9 cellular contexts compared by ENCODE assay signal in the genomic region with DNA sequence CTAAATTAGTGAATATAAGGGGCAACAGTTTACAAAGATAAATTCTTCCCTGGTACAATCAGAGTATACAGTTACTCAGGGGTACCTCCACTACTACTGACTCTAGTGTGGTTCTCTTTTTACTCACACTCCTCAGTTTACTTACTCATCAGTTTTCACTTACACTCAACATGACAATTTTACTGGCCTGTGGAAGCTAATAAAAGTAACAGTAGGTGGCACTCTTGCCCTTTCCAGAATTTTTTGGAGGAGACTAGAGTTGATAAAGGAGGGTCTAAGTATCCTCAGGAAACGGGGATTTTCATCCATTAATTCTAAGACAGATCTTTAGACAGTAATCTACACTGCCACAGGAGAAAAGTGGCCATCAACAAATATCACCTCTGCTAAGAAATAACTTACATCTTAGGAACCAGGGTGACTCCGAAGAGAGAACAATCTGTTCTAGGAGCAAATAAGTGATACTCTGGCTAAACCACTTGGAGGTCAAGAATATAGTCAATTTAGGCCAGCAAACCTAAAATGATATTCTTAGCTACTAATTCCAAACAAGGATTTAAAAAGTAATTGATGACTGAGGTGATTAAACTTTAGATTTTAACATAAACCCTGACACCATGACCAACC.
DNase-seq lines count a peak whose midpoint lies in the region; ATAC-seq and TF ChIP-seq lines count a peak whose summit lies in the region.
"Had no signal": no experiment of that assay in that cellular context is flagged by ENCODE, and none has a peak within 500 bp of the region (broad histone marks: within the 10 kb centered on the region; RNA-seq: fewer than 3 reads in every experiment).

No MANE protein-coding gene starts in this region.

- POLR2A ChIA-PET in CD8-positive, alpha-beta T cell (lab: Charles Lee), result interaction anchor here (1.2 kb wide), 1 partner anchor 61 kb away, joined by 3 read pairs; the partner anchor contains the start of gene ATL2

- H3K9me2 ChIP-seq in GM23248 (ENCODE audit: insufficient read depth), result no peaks in the 10 kb centered on the region

- no peaks in the 10 kb centered on the region for H3K27me3 Mint-ChIP-seq in CD8-positive, alpha-beta T cell (ENCODE audit: low read depth)

- peaks cover 21% of the 10 kb centered on the region for H3K36me3 ChIP-seq in CD8-positive, alpha-beta T cell (ENCODE audit: insufficient read depth, low read length)
- H3K36me3 ChIP-seq in GM23248 (ENCODE audit: low read depth) (peaks cover 23% of the 10 kb centered on the region), testis (ENCODE audit: low read depth, missing control alignments) (no peaks in the 10 kb centered on the region)

- WGBS in GM23248 (ENCODE audit: low coverage in 1 of 2, low lambda C conversion rate in 2 of 2, missing lambda C conversion rate in 2 of 2), 2 experiments, result 56% methylated on average over 2 of the region's 2 CpGs
- 24 to 41% methylated on average over 2 of the region's 2 CpGs for WGBS in testis, 2 donors

- no peak overlapping the region for H3K27ac ChIP-seq in CD8-positive, alpha-beta T cell (ENCODE audit: low read depth, low read length)
- H3K27ac ChIP-seq in GM23248 (no peak overlapping the region), testis (no peak overlapping the region)
- H3K27ac ChIP-seq: SK-N-MC had no signal

- in situ Hi-C loops in GM23248 (cut with MboI), result loop anchor here (10.0 kb wide), 1 partner anchor 419 kb away; no protein-coding TSS in a partner anchor

- no peak overlapping the region for H3K4me3 Mint-ChIP-seq in CD8-positive, alpha-beta T cell

- no peaks in the 10 kb centered on the region for H3K9me3 Mint-ChIP-seq in CD8-positive, alpha-beta T cell

- no peak overlapping the region for H3K4me3 ChIP-seq in CD8-positive, alpha-beta T cell (ENCODE audit: low read depth, low read length)
- H3K4me3 ChIP-seq in GM23248, result no peak overlapping the region
- H3K4me3 ChIP-seq in cardiac fibroblast (replicated peaks in 1 of 2; ENCODE audit: low read depth in 2 of 2, low read length in 2 of 2), result no peak overlapping the region
- no peak overlapping the region for H3K4me3 ChIP-seq in testis
- H3K4me3 ChIP-seq: SK-N-MC had no signal

- intact Hi-C loops in CD8-positive, alpha-beta T cell (cut with DNase I, micrococcal nuclease), result loop anchor here (1.0 to 10.0 kb wide), 8 partner anchors 61 to 429 kb away; partner anchors contain the start of gene ATL2 (in 1 of the 2)
- intact Hi-C loops in left colon (cut with DNase I, micrococcal nuclease), result loop anchor here in 1 of 2 donors (5.0 to 10.0 kb wide), 2 partner anchors 191 to 419 kb away; no protein-coding TSS in a partner anchor
- intact Hi-C loops in testis (cut with DNase I; ENCODE audit: low total_unique reads), result loop anchor here (10.0 kb wide), 1 partner anchor 219 kb away; no protein-coding TSS in a partner anchor

- DNase-seq in CD8-positive, alpha-beta T cell, result peak in 1 of 7 experiments; percentile 18
- DNase-seq in GM23248 (peak; percentile 63), NCI-H69 (lab: John Stamatoyannopoulos, UW) (peak; percentile 49), cardiac fibroblast (ENCODE audit: low read depth in 2 of 2) (peak; percentile 65 to 66), left colon (no peak), testis (no peak)

- no peaks in the 10 kb centered on the region for H4K20me1 ChIP-seq in GM23248 (ENCODE audit: insufficient read depth)

- no peak overlapping the region for H3K9ac ChIP-seq in GM23248

- H3K4me1 ChIP-seq in CD8-positive, alpha-beta T cell (ENCODE audit: insufficient read depth, low read length), result no peaks in the 10 kb centered on the region
- no peaks in the 10 kb centered on the region for H3K4me1 ChIP-seq in GM23248 (ENCODE audit: insufficient read depth)
- no peaks in the 10 kb centered on the region for H3K4me1 ChIP-seq in testis

- H2AFZ ChIP-seq in GM23248, result no peak overlapping the region

- H3K27ac Mint-ChIP-seq in CD8-positive, alpha-beta T cell, result no peak overlapping the region

- TF ChIP-seq POLR2A in testis (IDR thresholded peaks at IDR 0.05), result no peak

- H3K27me3 ChIP-seq in CD8-positive, alpha-beta T cell (ENCODE audit: insufficient read depth, low read length), result no peaks in the 10 kb centered on the region
- H3K27me3 ChIP-seq in GM23248 (replicated peaks; ENCODE audit: insufficient read depth) (no peaks in the 10 kb centered on the region), testis (no peaks in the 10 kb centered on the region)

- peaks cover 71% of the 10 kb centered on the region for H3K36me3 Mint-ChIP-seq in CD8-positive, alpha-beta T cell

- H3F3A ChIP-seq in GM23248 (ENCODE audit: insufficient read depth), result 0 out of 2 replicates have a peak, but pooled peaks cover 5% of the 10 kb centered on the region

- no peaks in the 10 kb centered on the region for H3K79me2 ChIP-seq in GM23248 (ENCODE audit: insufficient read depth)

- H3K4me1 Mint-ChIP-seq in CD8-positive, alpha-beta T cell (ENCODE audit: low read depth), result peaks cover 2% of the 10 kb centered on the region

- H3K9me3 ChIP-seq in CD8-positive, alpha-beta T cell (ENCODE audit: low read length), result no peaks in the 10 kb centered on the region
- H3K9me3 ChIP-seq in GM23248 (ENCODE audit: low read depth) (no peaks in the 10 kb centered on the region), testis (no peaks in the 10 kb centered on the region)

- peak; percentile 74 for TF ChIP-seq CTCF in CD8-positive, alpha-beta T cell (IDR thresholded peaks at IDR 0.05)
- peak; percentile 76 for TF ChIP-seq CTCF in cardiac fibroblast (IDR thresholded peaks at IDR 0.05; ENCODE audit: low read depth, low read length)
- TF ChIP-seq CTCF in testis (IDR thresholded peaks at IDR 0.05), result peak; percentile 23 to 55 (median 47)

- CTCF ChIA-PET in CD8-positive, alpha-beta T cell (lab: Charles Lee), result interaction anchor here (0.7 to 8.0 kb wide), 32 partner anchors 9 to 587 kb away, joined by 3 to 157 read pairs (median 4); no protein-coding TSS in a partner anchor

- ATAC-seq in CD8-positive, alpha-beta T cell, result peak; percentile 48
- ATAC-seq in left colon (peak; percentile 64), HG03432 (IDR thresholded peaks at IDR 0.05; ENCODE audit: unreplicated experiment) (no peak), HG03469 (IDR thresholded peaks at IDR 0.05; ENCODE audit: unreplicated experiment) (no peak)

- H3K4me2 ChIP-seq in GM23248 (ENCODE audit: unreplicated experiment), result no peak overlapping the region

Comparison
In these comparisons a context has a peak if more than half of its experiments do, and no peak if none do; other contexts are left out.
1. ATAC-seq: peak in CD8-positive, alpha-beta T cell (single experiment) and left colon (single experiment); none in HG03432 (single experiment) and HG03469 (single experiment).
2. DNase-seq: peak in GM23248 (single experiment), NCI-H69 (single experiment) and cardiac fibroblast (2 of 2); none in left colon (0 of 2) and testis (single experiment).
3. Peak in every context shown above with its lines, with median percentiles within 50 percentile points of each other: CTCF ChIP-seq.